20 cellular contexts compared by ENCODE assay signal in the genomic region with DNA sequence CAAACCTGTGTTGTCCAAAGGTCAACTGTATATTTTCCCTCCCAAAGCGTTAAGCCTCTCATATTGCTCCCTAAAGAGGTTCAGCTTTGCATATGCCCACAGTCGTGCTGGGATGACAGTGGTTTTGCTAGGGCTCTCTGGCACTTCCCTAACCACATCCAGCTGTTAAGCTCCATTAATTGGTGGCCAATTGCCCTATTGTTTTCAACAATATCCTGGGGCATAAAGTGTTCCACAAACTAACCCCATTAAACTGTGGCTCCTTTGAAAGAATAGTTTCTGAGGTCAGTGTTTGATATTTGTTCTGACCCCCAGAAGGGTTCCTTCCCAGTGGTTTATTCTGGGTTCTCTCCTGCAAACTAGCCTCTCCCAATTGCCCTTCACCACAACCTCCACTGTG.
A peak's percentile ranks its signal among the peaks of the same experiment; 100 is the strongest.
DNase-seq lines count a peak whose midpoint lies in the region; ATAC-seq, FAIRE-seq and TF ChIP-seq lines count a peak whose summit lies in the region.
"Had no signal": no experiment of that assay in that cellular context is flagged by ENCODE, and none has a peak within 500 bp of the region (broad histone marks: within the 10 kb centered on the region; RNA-seq: fewer than 3 reads in every experiment).

No MANE protein-coding gene starts in this region.

- no peak overlapping the region for H3K27ac ChIP-seq in BLaER1
- H3K27ac ChIP-seq in mesendoderm (ENCODE audit: low read depth, low read length) = no peak overlapping the region
- no peak overlapping the region for H3K27ac ChIP-seq in tibial artery
- H3K27ac ChIP-seq: RWPE1 had no signal

- ATAC-seq in left cardiac atrium = no peak

- no peaks in the 10 kb centered on the region for H4K20me1 ChIP-seq in BLaER1

- H3K4me2 ChIP-seq in BLaER1 = 0 out of 2 replicates have a peak overlapping the region, but pooled peaks have one; percentile 1
- H3K4me2 ChIP-seq in mesendoderm (ENCODE audit: low read length) = no peak overlapping the region

- WGBS in mesendoderm (ENCODE audit: extremely low coverage, insufficient coverage, low lambda C conversion rate) = no CpG with 5 or more reads among the region's 2 CpGs

- no peak overlapping the region for H4K8ac ChIP-seq in mesendoderm (ENCODE audit: low read depth, low read length)

- intact Hi-C loops in left cardiac atrium (cut with DNase I) (no loop called here), tibial artery (cut with DNase I; ENCODE audit: low total_unique reads) (loop anchor here (10.0 kb wide), 1 partner anchor 1317 kb away; no protein-coding TSS in a partner anchor)

- no peak for FAIRE-seq in H54 (lab: Jason Lieb, UNC)
- FAIRE-seq: GM18507 had no signal

- H2AK5ac ChIP-seq in mesendoderm (ENCODE audit: low read length) = no peak overlapping the region

- no peak overlapping the region for H2BK5ac ChIP-seq in mesendoderm (ENCODE audit: low read length)

- H4K5ac ChIP-seq in mesendoderm (ENCODE audit: low read length) = no peak overlapping the region

- no peaks in the 10 kb centered on the region for H3K79me2 ChIP-seq in mesendoderm (ENCODE audit: control insufficient read depth, insufficient read depth, low read length)

- no peak overlapping the region for H3K23ac ChIP-seq in mesendoderm (ENCODE audit: low read length)

- no peak overlapping the region for H3K4ac ChIP-seq in mesendoderm (ENCODE audit: low read depth, low read length)

- DNase-seq in NB4 (ENCODE audit: low read depth) (peak; percentile 34), SW480 (ENCODE audit: low spot score) (peak; percentile 80), mesendoderm (peak; percentile 42), H54 (ENCODE audit: insufficient read length, low spot score) (no peak), left cardiac atrium (no peak), NCI-H1048 (lab: John Stamatoyannopoulos, UW) (no peak), tibial artery (no peak)
- DNase-seq: CD4-positive, alpha-beta memory T cell; COR-L47; DMS53; H7; KBM-7; NCI-H1105; NCI-H2029; NCI-H446; NCI-H524 treated with DMSO at 0.1 percent for 48 hours; SHP77 had no signal

- no peak overlapping the region for H2BK15ac ChIP-seq in mesendoderm (replicated peaks; ENCODE audit: low read depth)

- H3K9ac ChIP-seq in BLaER1 (no peak overlapping the region), mesendoderm (ENCODE audit: low read length) (no peak overlapping the region)

- peaks cover 10% of the 10 kb centered on the region; the same call in 1 of the 2 replicates for H3K4me1 ChIP-seq in BLaER1
- H3K4me1 ChIP-seq in mesendoderm (ENCODE audit: control insufficient read depth, low read depth, low read length) = no peaks in the 10 kb centered on the region
- peaks cover 0 to 8% (median 0%) of the 10 kb centered on the region in 4 donors for H3K4me1 ChIP-seq in tibial artery

- no peak overlapping the region for H3K18ac ChIP-seq in mesendoderm (ENCODE audit: low read length)

- no peak overlapping the region for H2BK120ac ChIP-seq in mesendoderm (ENCODE audit: low read depth, low read length)

- TF ChIP-seq CTCF in NB4 (IDR thresholded peaks at IDR 0.05; ENCODE audit: low read depth, low read length) (no peak), tibial artery (IDR thresholded peaks at IDR 0.05) (no peak)

- H3K36me3 ChIP-seq in BLaER1 = no peaks in the 10 kb centered on the region
- H3K36me3 ChIP-seq in mesendoderm (ENCODE audit: control insufficient read depth, insufficient read depth, low read length) = no peaks in the 10 kb centered on the region
- no peaks in the 10 kb centered on the region for H3K36me3 ChIP-seq in tibial artery

- no peaks in the 10 kb centered on the region for H3K79me1 ChIP-seq in mesendoderm (ENCODE audit: low read length)

- no peaks in the 10 kb centered on the region for H3K27me3 ChIP-seq in BLaER1
- no peaks in the 10 kb centered on the region for H3K27me3 ChIP-seq in mesendoderm (ENCODE audit: insufficient read depth, low read length, poor library complexity)
- no peaks in the 10 kb centered on the region for H3K27me3 ChIP-seq in tibial artery

- no peak overlapping the region for H3K56ac ChIP-seq in mesendoderm (ENCODE audit: low read length)

- H3K4me3 ChIP-seq in BLaER1 = no peak overlapping the region
- H3K4me3 ChIP-seq in NB4 (ENCODE audit: low read depth, low read length) = no peak overlapping the region
- H3K4me3 ChIP-seq in mesendoderm (ENCODE audit: low read length) = no peak overlapping the region
- no peak overlapping the region for H3K4me3 ChIP-seq in tibial artery

- TF ChIP-seq POLR2A in NB4 (IDR thresholded peaks at IDR 0.05; ENCODE audit: extremely low read depth, insufficient read length) = no peak
- TF ChIP-seq POLR2A in H54 (IDR thresholded peaks at IDR 0.05; ENCODE audit: low read depth, low read length) = no peak

- H3K9me3 ChIP-seq in BLaER1 = peaks cover 35% of the 10 kb centered on the region
- H3K9me3 ChIP-seq in tibial artery = peaks cover 0 to 14% (median 12%) of the 10 kb centered on the region in 3 donors

Comparison
In these comparisons a context has a peak if more than half of its experiments do, and no peak if none do; other contexts are left out.
1. DNase-seq: peak in NB4 (single experiment), SW480 (single experiment) and mesendoderm (single experiment); none in H54 (single experiment), left cardiac atrium (single experiment), NCI-H1048 (single experiment) and tibial artery (0 of 2).